Comparison of ENCODE assay signal across 8 cellular contexts in the genomic region with DNA sequence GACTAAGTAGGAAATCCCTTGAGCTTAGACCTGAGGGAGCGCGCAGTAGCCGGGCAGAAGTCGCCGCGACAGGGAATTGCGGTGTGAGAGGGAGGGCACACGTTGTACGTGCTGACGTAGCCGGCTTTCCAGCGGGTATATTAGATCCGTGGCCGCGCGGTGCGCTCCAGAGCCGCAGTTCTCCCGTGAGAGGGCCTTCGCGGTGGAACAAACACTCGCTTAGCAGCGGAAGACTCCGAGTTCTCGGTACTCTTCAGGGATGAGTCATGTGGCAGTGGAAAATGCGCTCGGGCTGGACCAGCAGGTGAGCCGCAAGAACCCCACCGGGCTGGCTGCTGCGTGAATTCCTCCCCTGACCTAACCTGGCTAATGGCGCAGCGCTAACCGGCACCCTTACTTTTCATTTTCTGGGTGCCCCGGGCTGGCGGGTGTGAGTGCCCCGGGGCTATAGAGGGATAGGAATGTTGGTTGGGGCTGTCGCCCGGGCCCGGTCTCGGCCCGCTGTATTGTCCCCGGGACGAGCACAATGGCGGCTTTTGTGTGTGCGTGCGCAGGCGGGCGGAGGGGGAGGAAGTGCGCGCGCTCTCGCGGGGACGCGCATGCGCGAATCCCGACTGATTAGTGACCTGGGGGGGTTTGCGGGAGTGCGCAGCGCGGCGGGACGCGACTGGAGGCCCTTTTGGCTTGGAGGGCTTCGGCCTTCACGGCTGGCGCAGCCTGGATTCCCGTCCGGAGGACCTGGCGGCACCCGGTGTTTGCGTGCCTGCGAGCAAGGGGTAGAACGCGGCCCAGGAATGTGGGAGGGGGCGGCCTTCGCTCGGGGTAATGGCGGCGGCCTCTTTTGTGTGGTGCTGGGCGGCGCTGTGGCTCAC. TPM values are rescaled to one million over a fixed set of nuclear protein-coding genes. Genes with fewer than 3 reads are reported as not detected.
DNase-seq lines count a peak whose midpoint lies in the region; ATAC-seq lines count a peak whose summit lies in the region.

A gene (plus strand): TSS at position 169 of the 872 bp plus-strand sequence. CDS start 91 bp downstream, at position 260.

- H3K27ac Mint-ChIP-seq in effector memory CD8-positive, alpha-beta T cell: peak within 1 kb of the TSS; percentile 100

- H3K9me3 Mint-ChIP-seq in effector memory CD8-positive, alpha-beta T cell: no peaks in the 10 kb centered on the region

- peaks cover 72% of the 10 kb centered on the region for H3K36me3 Mint-ChIP-seq in effector memory CD8-positive, alpha-beta T cell (ENCODE audit: insufficient read depth)

- H3K9ac ChIP-seq in mesendoderm (ENCODE audit: low read length): peak within 1 kb of the TSS; percentile 98

- peak within 1 kb of the TSS; percentile 77 for H3K27ac ChIP-seq in mesendoderm (ENCODE audit: low read depth, low read length)

- ATAC-seq in GM19324 (IDR thresholded peaks at IDR 0.05; ENCODE audit: low FRiP score, unreplicated experiment) (peak; percentile 59), HG03520 (IDR thresholded peaks at IDR 0.05; ENCODE audit: unreplicated experiment) (peak; percentile 39)
- peak; percentile 55 for ATAC-seq in effector memory CD8-positive, alpha-beta T cell (replicated peaks)

- peak within 1 kb of the TSS; percentile 52 for H3K4me2 ChIP-seq in mesendoderm (ENCODE audit: low read length)

- peak within 1 kb of the TSS; percentile 95 for H4K8ac ChIP-seq in mesendoderm (ENCODE audit: low read depth, low read length)

- peak; percentile 37 to 92 (median 85) for DNase-seq in C1 segment of cervical spinal cord (lab: John Stamatoyannopoulos, UW)
- DNase-seq in NCI-H82 treated with DMSO at 0.1 percent for 48 hours (lab: John Stamatoyannopoulos, UW; ENCODE audit: unreplicated experiment): peak; percentile 5
- DNase-seq in activated CD8-positive, alpha-beta memory T cell treated with anti-CD3 and anti-CD28 coated beads for 4 hours (ENCODE audit: low read depth in 2 of 2): peak; percentile 74 to 85
- DNase-seq in effector memory CD8-positive, alpha-beta T cell: peak; percentile 73 to 80 (median 77)
- peak; percentile 71 for DNase-seq in mesendoderm
- DNase-seq in stimulated activated CD8-positive, alpha-beta memory T cell treated with anti-CD3 and anti-CD28 coated beads, Interleukin-15, amount 100 ng/mL, for 1 hour (ENCODE audit: low read depth): peak; percentile 70

- H2BK120ac ChIP-seq in mesendoderm (ENCODE audit: low read depth, low read length): peak within 1 kb of the TSS; percentile 5

- H3K23ac ChIP-seq in mesendoderm (ENCODE audit: low read length): no peak within 1 kb of the TSS

- H3K4ac ChIP-seq in mesendoderm (ENCODE audit: low read depth, low read length): peak within 1 kb of the TSS; percentile 91

- no peaks in the 10 kb centered on the region for H3K27me3 ChIP-seq in mesendoderm (ENCODE audit: insufficient read depth, low read length, poor library complexity)

- no peaks in the 10 kb centered on the region for H3K4me1 ChIP-seq in mesendoderm (ENCODE audit: control insufficient read depth, low read depth, low read length)

- WGBS in mesendoderm (ENCODE audit: extremely low coverage, insufficient coverage, low lambda C conversion rate): no CpG with 5 or more reads among the region's 83 CpGs

- H3K27me3 Mint-ChIP-seq in effector memory CD8-positive, alpha-beta T cell: no peaks in the 10 kb centered on the region

- no peak within 1 kb of the TSS for H4K5ac ChIP-seq in mesendoderm (ENCODE audit: low read length)

- peak within 1 kb of the TSS; percentile 95 to 100 for H3K4me3 Mint-ChIP-seq in effector memory CD8-positive, alpha-beta T cell

- no peak within 1 kb of the TSS for H2BK15ac ChIP-seq in mesendoderm (replicated peaks; ENCODE audit: low read depth)

- peak within 1 kb of the TSS; percentile 91 for H3K56ac ChIP-seq in mesendoderm (ENCODE audit: low read length)

- H3K4me3 ChIP-seq in mesendoderm (ENCODE audit: low read length): peak within 1 kb of the TSS; percentile 90

- H3K18ac ChIP-seq in mesendoderm (ENCODE audit: low read length): peak within 1 kb of the TSS; percentile 90

- H2BK5ac ChIP-seq in mesendoderm (ENCODE audit: low read length): peak within 1 kb of the TSS; percentile 55

- peaks cover 2% of the 10 kb centered on the region for H3K36me3 ChIP-seq in mesendoderm (ENCODE audit: control insufficient read depth, insufficient read depth, low read length)

- H3K79me2 ChIP-seq in mesendoderm (ENCODE audit: control insufficient read depth, insufficient read depth, low read length): peaks cover 47% of the 10 kb centered on the region

- no peak within 1 kb of the TSS for H2AK5ac ChIP-seq in mesendoderm (ENCODE audit: low read length)

- H3K4me1 Mint-ChIP-seq in effector memory CD8-positive, alpha-beta T cell (ENCODE audit: low read depth in 2 of 2): peaks cover 16 to 32% of the 10 kb centered on the region in 2 donors

- H3K79me1 ChIP-seq in mesendoderm (ENCODE audit: low read length): no peaks in the 10 kb centered on the region

RNA-seq across cellular contexts. Expression of the gene that starts here (rescaled TPM):
- polyA plus RNA-seq in mesendoderm (2013, experiment 1 of 2): 156 TPM
- polyA plus RNA-seq in mesendoderm (2013, experiment 2 of 2): 152 TPM

Comparison
In these comparisons a context has a peak if more than half of its experiments do, and no peak if none do; other contexts are left out.
1. Peak in every context shown above with its lines: DNase-seq, ATAC-seq, H3K4me3 ChIP-seq and H3K27ac ChIP-seq.
2. DNase-seq: peak in every context shown above with its lines; median percentile 85 in C1 segment of cervical spinal cord; 80 in activated CD8-positive, alpha-beta memory T cell treated with anti-CD3 and anti-CD28 coated beads for 4 hours; 77 in effector memory CD8-positive, alpha-beta T cell; 71 in mesendoderm; 70 in stimulated activated CD8-positive, alpha-beta memory T cell treated with anti-CD3 and anti-CD28 coated beads, Interleukin-15, amount 100 ng/mL, for 1 hour; 5 in NCI-H82 treated with DMSO at 0.1 percent for 48 hours.